ENCODE assay signal across 9 cellular contexts in the genomic region with DNA sequence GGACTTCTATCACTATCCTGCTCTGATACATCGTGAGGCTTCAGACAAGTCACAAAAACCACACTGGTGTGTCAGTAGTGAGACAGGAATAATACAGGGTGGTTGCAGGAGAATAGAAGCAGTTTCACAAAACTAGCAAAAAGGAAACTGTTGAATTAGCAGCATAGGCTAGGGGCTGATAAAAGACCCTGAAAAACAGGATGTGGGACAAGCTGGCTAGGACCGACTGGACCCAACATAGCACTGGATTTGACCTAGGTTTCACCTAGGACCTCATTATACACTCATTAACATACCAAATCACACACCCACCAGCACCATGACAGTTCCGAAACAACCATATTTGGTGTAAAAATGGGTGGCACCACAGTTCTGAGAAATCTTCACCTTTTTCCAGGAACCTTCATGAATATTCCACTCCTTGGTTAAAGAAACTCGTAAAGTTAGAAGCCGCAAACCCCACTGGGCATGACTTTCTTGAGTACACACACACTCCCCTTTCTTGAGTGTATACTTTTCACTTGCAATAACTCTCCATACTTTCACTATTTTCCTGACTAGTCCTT.
DNase-seq lines count a peak whose midpoint lies in the region; ATAC-seq lines count a peak whose summit lies in the region.
"Had no signal": no experiment of that assay in that cellular context is flagged by ENCODE, and none has a peak within 500 bp of the region (broad histone marks: within the 10 kb centered on the region; RNA-seq: fewer than 3 reads in every experiment).

No MANE protein-coding gene starts in this region.

- H3K27ac Mint-ChIP-seq in activated CD4-positive, alpha-beta T cell treated with anti-CD3 and anti-CD28 coated beads, Interleukin-2, amount 10 ng/mL, durations not matched to agents 24 days and 14 days: peak overlapping the region; percentile 89

- DNase-seq in activated CD4-positive, alpha-beta T cell treated with anti-CD3 and anti-CD28 coated beads, Interleukin-2, amount 10 ng/mL, durations not matched to agents 24 days and 14 days: peak; percentile 92
- DNase-seq in stimulated activated CD4-positive, alpha-beta T cell treated with anti-CD3 and anti-CD28 coated beads, Interleukin-15, amount 100 ng/mL, for 48 hours (ENCODE audit: low read depth in 2 of 2): peak; percentile 19 to 32
- DNase-seq in NCI-H2107 treated with DMSO at 0.1 percent for 48 hours (lab: John Stamatoyannopoulos, UW; ENCODE audit: unreplicated experiment): no peak
- DNase-seq in NK-92 treated with Interleukin-12 subunit alpha and Interleukin-12 subunit beta, amount 100 ng/mL, for 24 hours (lab: John Stamatoyannopoulos, UW): no peak
- DNase-seq: NCI-H510A had no signal

- peaks cover 14% of the 10 kb centered on the region for H3K9me3 Mint-ChIP-seq in activated CD4-positive, alpha-beta T cell treated with anti-CD3 and anti-CD28 coated beads, Interleukin-2, amount 10 ng/mL, durations not matched to agents 24 days and 14 days

- peak overlapping the region; percentile 68 for H3K4me3 Mint-ChIP-seq in activated CD4-positive, alpha-beta T cell treated with anti-CD3 and anti-CD28 coated beads, Interleukin-2, amount 10 ng/mL, durations not matched to agents 24 days and 14 days

- peaks cover 4% of the 10 kb centered on the region for H3K36me3 Mint-ChIP-seq in activated CD4-positive, alpha-beta T cell treated with anti-CD3 and anti-CD28 coated beads, Interleukin-2, amount 10 ng/mL, durations not matched to agents 24 days and 14 days (ENCODE audit: low read depth)

- intact Hi-C loops in activated CD4-positive, alpha-beta T cell treated with anti-CD3 and anti-CD28 coated beads, Interleukin-2, amount 10 ng/mL, durations not matched to agents 24 days and 14 days (cut with micrococcal nuclease): loop anchor here (1.0 to 5.0 kb wide), 8 partner anchors 48 to 691 kb away; a partner anchor contains a TSS

- peaks cover 3% of the 10 kb centered on the region for H3K27me3 Mint-ChIP-seq in activated CD4-positive, alpha-beta T cell treated with anti-CD3 and anti-CD28 coated beads, Interleukin-2, amount 10 ng/mL, durations not matched to agents 24 days and 14 days

- H3K4me1 Mint-ChIP-seq in activated CD4-positive, alpha-beta T cell treated with anti-CD3 and anti-CD28 coated beads, Interleukin-2, amount 10 ng/mL, durations not matched to agents 24 days and 14 days: peaks cover 37% of the 10 kb centered on the region

- peak; percentile 71 for ATAC-seq in GM18907 (IDR thresholded peaks at IDR 0.05; ENCODE audit: unreplicated experiment)
- ATAC-seq in HG02973 (IDR thresholded peaks at IDR 0.05; ENCODE audit: unreplicated experiment): peak; percentile 70
- ATAC-seq in GM21576 (IDR thresholded peaks at IDR 0.05; ENCODE audit: unreplicated experiment): no peak
- no peak for ATAC-seq in GM21390 (IDR thresholded peaks at IDR 0.05; ENCODE audit: unreplicated experiment)

Comparison
In these comparisons a context has a peak if more than half of its experiments do, and no peak if none do; other contexts are left out.
1. ATAC-seq: peak in GM18907 (single experiment) and HG02973 (single experiment); none in GM21576 (single experiment) and GM21390 (single experiment).
2. DNase-seq: peak in activated CD4-positive, alpha-beta T cell treated with anti-CD3 and anti-CD28 coated beads, Interleukin-2, amount 10 ng/mL, durations not matched to agents 24 days and 14 days (single experiment) and stimulated activated CD4-positive, alpha-beta T cell treated with anti-CD3 and anti-CD28 coated beads, Interleukin-15, amount 100 ng/mL, for 48 hours (2 of 2); none in NCI-H2107 treated with DMSO at 0.1 percent for 48 hours (single experiment) and NK-92 treated with Interleukin-12 subunit alpha and Interleukin-12 subunit beta, amount 100 ng/mL, for 24 hours (single experiment).